Comparison of ENCODE assay signal across 8 cellular contexts in the genomic region with DNA sequence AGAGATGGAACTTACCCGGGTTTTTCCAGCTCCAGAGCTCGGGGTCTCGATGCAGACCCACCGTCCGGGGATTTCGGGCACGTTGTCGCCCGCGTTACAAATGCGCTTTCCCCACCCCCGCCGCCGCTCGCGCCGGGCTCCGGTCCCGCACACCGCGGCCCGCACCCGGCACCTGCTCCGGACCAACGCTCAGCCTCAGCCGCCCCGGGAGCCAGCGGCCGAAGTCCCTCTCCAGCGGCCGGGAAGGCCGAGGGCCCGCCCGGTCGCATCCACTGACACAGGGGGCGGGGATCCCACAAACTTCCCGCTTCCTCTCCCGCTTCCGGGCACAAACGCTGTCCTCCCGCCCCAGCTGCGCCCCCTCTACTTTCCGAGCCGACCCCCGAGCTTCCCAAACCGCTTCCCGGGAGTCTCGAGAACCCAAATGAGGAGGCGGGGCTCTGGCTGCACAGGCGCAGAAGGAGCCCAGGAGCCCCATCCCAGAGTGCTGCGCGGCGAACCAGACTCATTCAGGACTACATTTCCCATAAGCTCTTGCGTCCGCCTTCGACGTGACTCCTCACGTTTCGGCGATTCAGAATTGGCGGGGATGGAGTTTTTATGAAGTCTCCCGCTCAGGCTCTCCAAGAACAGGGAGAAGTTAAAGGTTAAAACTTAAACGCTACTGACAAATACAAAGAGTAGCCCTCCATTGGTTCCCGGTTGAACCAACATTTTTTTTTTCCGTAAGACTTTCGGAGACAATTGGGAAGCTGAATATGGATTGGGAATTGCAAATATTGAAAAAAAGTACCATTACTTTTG. TPM values are rescaled to one million over a fixed set of nuclear protein-coding genes. Genes with fewer than 3 reads are reported as not detected.
DNase-seq lines count a peak whose midpoint lies in the region; ATAC-seq and TF ChIP-seq lines count a peak whose summit lies in the region.

A gene (minus strand): TSS at position 442 of the 804 bp plus-strand sequence. CDS start 2,553 bp downstream, outside the sequence.

- H3K4me3 ChIP-seq in HAP-1: peak within 1 kb of the TSS; percentile 85
- peak within 1 kb of the TSS; percentile 77 for H3K4me3 ChIP-seq in MM.1S (ENCODE audit: low read length)
- peak within 1 kb of the TSS; percentile 75 to 96 (median 86) for H3K4me3 ChIP-seq in stomach

- no peak for TF ChIP-seq POLR2A in stomach (IDR thresholded peaks at IDR 0.05)

- H3K4me1 ChIP-seq in ES-I3 (ENCODE audit: insufficient read depth, low read length) (peaks cover 13% of the 10 kb centered on the region), HAP-1 (peaks cover 5% of the 10 kb centered on the region; the same call in 1 of the 2 replicates), MM.1S (ENCODE audit: low read length) (peaks cover 7% of the 10 kb centered on the region; the same call in 1 of the 2 replicates), foreskin keratinocyte (peaks cover 24% of the 10 kb centered on the region), stomach (peaks cover 12 to 51% (median 27%) of the 10 kb centered on the region in 4 donors)

- peaks cover 10% of the 10 kb centered on the region for H3K9me3 Mint-ChIP-seq in neural crest cell

- H3K9me2 ChIP-seq in MM.1S (replicated peaks; ENCODE audit: insufficient read depth, low read length): no peaks in the 10 kb centered on the region

- in situ Hi-C loops in HAP-1 (cut with MboI; ENCODE audit: low sequenced_read_pairs): loop anchor here (10.0 kb wide), 1 partner anchor 751 kb away; no protein-coding TSS in a partner anchor

- H3K27ac Mint-ChIP-seq in neural crest cell (ENCODE audit: unreplicated experiment): peak within 1 kb of the TSS; percentile 95

- no peaks in the 10 kb centered on the region for H3K36me3 ChIP-seq in ES-I3 (ENCODE audit: insufficient read depth, low read length)
- no peaks in the 10 kb centered on the region; the same call in 1 of the 2 replicates for H3K36me3 ChIP-seq in HAP-1 (replicated peaks)
- no peaks in the 10 kb centered on the region for H3K36me3 ChIP-seq in MM.1S (replicated peaks; ENCODE audit: insufficient read depth, low read length)
- H3K36me3 ChIP-seq in stomach: no peaks in the 10 kb centered on the region

- no peak for TF ChIP-seq CTCF in MM.1S (IDR thresholded peaks at IDR 0.05; ENCODE audit: low read length)
- TF ChIP-seq CTCF in foreskin keratinocyte (conservative IDR thresholded peaks at IDR 0.05): no peak
- no peak for TF ChIP-seq CTCF in neural crest cell (conservative IDR thresholded peaks at IDR 0.05)
- no peak for TF ChIP-seq CTCF in stomach (IDR thresholded peaks at IDR 0.05)

- TF ChIP-seq EP300 in stomach (IDR thresholded peaks at IDR 0.05): no peak

- peak within 1 kb of the TSS; percentile 81 for H3K4me2 ChIP-seq in MM.1S (ENCODE audit: low read depth, low read length)

- H3K27me3 Mint-ChIP-seq in neural crest cell (ENCODE audit: low read depth): no peaks in the 10 kb centered on the region

- H3K27ac ChIP-seq in MM.1S (ENCODE audit: low read length): peak within 1 kb of the TSS; percentile 38; the same call in 1 of the 2 replicates
- H3K27ac ChIP-seq in foreskin keratinocyte: peak within 1 kb of the TSS; percentile 19
- H3K27ac ChIP-seq in stomach: peak within 1 kb of the TSS; percentile 67 to 90 (median 85)

- peak within 1 kb of the TSS; percentile 81 for H2AFZ ChIP-seq in MM.1S (ENCODE audit: low read length)

- WGBS in stomach, 5 donors: 0% methylated on average over 28 to 66 of the region's 66 CpGs

- intact Hi-C loops in stomach (cut with DNase I; ENCODE audit: low total_unique reads): loop anchor here (10.0 kb wide), 1 partner anchor 541 kb away; no protein-coding TSS in a partner anchor

- H3K9me3 ChIP-seq in ES-I3 (ENCODE audit: control insufficient read depth, insufficient read depth, low read length) (no peaks in the 10 kb centered on the region; the same call in 1 of the 2 replicates), HAP-1 (peaks cover 4% of the 10 kb centered on the region), MM.1S (replicated peaks; ENCODE audit: insufficient read depth, low read length) (no peaks in the 10 kb centered on the region), stomach (no peaks in the 10 kb centered on the region)

- peak; percentile 86 for ATAC-seq in foreskin keratinocyte

- H3K4me3 Mint-ChIP-seq in neural crest cell: peak within 1 kb of the TSS; percentile 100

- H3K9ac ChIP-seq in ES-I3 (ENCODE audit: low read depth, low read length): peak within 1 kb of the TSS; percentile 80
- H3K9ac ChIP-seq in MM.1S (ENCODE audit: low read length): peak within 1 kb of the TSS; percentile 78

- no peaks in the 10 kb centered on the region for H3F3A ChIP-seq in MM.1S (ENCODE audit: insufficient read depth, low read length)

- DNase-seq in HAP-1 (ENCODE audit: low spot score in 2 of 2) (peak; percentile 96), MM.1S (peak; percentile 92), SHP77 treated with DMSO at 0.1 percent for 48 hours (lab: John Stamatoyannopoulos, UW) (peak; percentile 93), activated gamma-delta T cell treated with Interleukin-2 at 50 U/mL for 16 hours (peak; percentile 76), foreskin keratinocyte (peak; percentile 73 to 87), neural crest cell (ENCODE audit: low read depth, low spot score) (peak; percentile 88), stomach (peak; percentile 92)

- peaks cover 18% of the 10 kb centered on the region for H3K36me3 Mint-ChIP-seq in neural crest cell (ENCODE audit: low read depth)

- peaks cover 41% of the 10 kb centered on the region for H3K4me1 Mint-ChIP-seq in neural crest cell

- H4K20me1 ChIP-seq in MM.1S (ENCODE audit: insufficient read depth, low read length): no peaks in the 10 kb centered on the region

- H3K79me2 ChIP-seq in MM.1S (ENCODE audit: low read length): peaks cover 36% of the 10 kb centered on the region

- H3K27me3 ChIP-seq in HAP-1 (ENCODE audit: low read depth) (no peaks in the 10 kb centered on the region), MM.1S (replicated peaks; ENCODE audit: insufficient read depth, low read length) (no peaks in the 10 kb centered on the region), foreskin keratinocyte (no peaks in the 10 kb centered on the region), stomach (no peaks in the 10 kb centered on the region)

RNA-seq across cellular contexts. Expression of the gene that starts here (rescaled TPM):
- total RNA-seq in foreskin keratinocyte: 2.5 and 2.6 TPM in 2 replicates
- 0.38 and 0.60 TPM in 2 replicates for polyA plus RNA-seq in foreskin keratinocyte
- 7.9 and 8.7 TPM in 2 replicates for total RNA-seq in neural crest cell
- total RNA-seq in stomach: 10 to 100 TPM; 10.7 to 32.7 (median 18.0) TPM
- 10 to 100 TPM in 1 of 3 donors, 1 to 10 TPM in 2; 1.2 to 25.8 (median 1.9) TPM for polyA plus RNA-seq in stomach

Comparison
In these comparisons a context has a peak if more than half of its experiments do, and no peak if none do; other contexts are left out.
1. Peak in every context shown above with its lines: DNase-seq, ATAC-seq, H3K4me3 ChIP-seq and H3K27ac ChIP-seq.
2. H3K27ac ChIP-seq: peak in every context shown above with its lines; median percentile 85 in stomach; 38 in MM.1S; 19 in foreskin keratinocyte.